ENCODE assay signal across 8 cellular contexts in the genomic region with DNA sequence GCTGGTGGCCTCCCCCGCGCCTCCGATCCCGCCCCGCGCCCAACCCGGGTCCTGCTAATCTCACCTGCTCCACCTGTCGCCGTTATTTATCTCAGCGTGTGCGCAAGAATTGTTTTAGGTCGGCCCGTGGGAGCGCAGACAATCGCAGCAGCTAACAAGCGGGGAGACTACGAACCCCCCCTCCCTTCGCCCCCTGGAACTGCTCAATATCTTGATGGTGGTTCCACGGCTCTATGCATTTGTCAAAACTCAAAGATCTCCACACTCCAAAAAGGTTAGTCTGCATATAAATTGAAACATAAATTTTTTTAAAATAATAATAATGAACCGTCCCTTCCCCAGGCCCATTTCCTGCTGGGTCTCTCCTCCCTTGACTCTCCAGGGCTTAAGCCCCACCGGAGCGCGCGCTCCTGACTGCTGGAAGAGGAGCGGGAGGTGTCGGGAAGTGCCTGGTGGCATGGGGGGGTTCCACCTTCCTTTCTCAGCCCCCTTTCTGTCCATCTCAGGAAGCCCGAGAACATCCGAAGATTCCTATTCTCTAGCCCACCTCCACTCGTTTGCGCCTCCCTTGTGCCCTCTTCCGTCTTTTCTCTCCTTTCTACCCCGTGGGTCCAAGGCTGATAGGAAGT. TPM values are rescaled to one million over a fixed set of nuclear protein-coding genes. Genes with fewer than 3 reads are reported as not detected.
DNase-seq lines count a peak whose midpoint lies in the region; ATAC-seq and TF ChIP-seq lines count a peak whose summit lies in the region.

No MANE protein-coding gene starts in this region.

- peaks cover 3% of the 10 kb centered on the region for H3F3A ChIP-seq in SK-N-SH (replicated peaks; ENCODE audit: insufficient read depth)

- 61% methylated on average over 25 of the region's 32 CpGs for WGBS in SK-N-SH (ENCODE audit: low lambda C conversion rate)

- H3K4me1 Mint-ChIP-seq in T-cell = peaks cover 28 to 41% (median 34%) of the 10 kb centered on the region in 3 donors
- H3K4me1 Mint-ChIP-seq in effector memory CD8-positive, alpha-beta T cell (ENCODE audit: low read depth in 2 of 2) = peaks cover 27 to 32% of the 10 kb centered on the region in 2 donors

- H3K4me1 ChIP-seq in SK-N-SH (ENCODE audit: control insufficient read depth in 1 of 2, insufficient read depth in 2 of 2, low read depth in 1 of 2, low read length in 1 of 2) (peaks cover 0 to 20% of the 10 kb centered on the region in 2 experiments; a peak in 2 of 4 replicates), parathyroid adenoma (peaks cover 17% of the 10 kb centered on the region)

- H3K9me3 ChIP-seq in SK-N-SH = no peaks in the 10 kb centered on the region
- no peaks in the 10 kb centered on the region for H3K9me3 ChIP-seq in parathyroid adenoma (ENCODE audit: control insufficient read depth, low read length)

- no peak for TF ChIP-seq EP300 in SK-N-SH (IDR thresholded peaks at IDR 0.05; ENCODE audit: borderline replicate concordance in 1 of 2, low read depth in 1 of 2, low read length in 1 of 2)

- no peaks in the 10 kb centered on the region for H3K36me3 Mint-ChIP-seq in T-cell
- peaks cover 42% of the 10 kb centered on the region for H3K36me3 Mint-ChIP-seq in effector memory CD8-positive, alpha-beta T cell (ENCODE audit: insufficient read depth)

- H3K9ac ChIP-seq in SK-N-SH (0 out of 2 replicates have a peak overlapping the region, but pooled peaks have one; percentile 26), parathyroid adenoma (no peak overlapping the region)

- TF ChIP-seq CTCF in SK-N-SH (IDR thresholded peaks at IDR 0.05) (no peak), parathyroid adenoma (IDR thresholded peaks at IDR 0.05) (peak; percentile 22)

- peak overlapping the region; percentile 55 to 89 for H3K27ac Mint-ChIP-seq in T-cell
- peak overlapping the region; percentile 98 to 100 for H3K27ac Mint-ChIP-seq in effector memory CD8-positive, alpha-beta T cell

- H3K27me3 Mint-ChIP-seq in T-cell = peaks cover 0 to 27% of the 10 kb centered on the region in 2 donors
- H3K27me3 Mint-ChIP-seq in effector memory CD8-positive, alpha-beta T cell = peaks cover 29 to 58% of the 10 kb centered on the region in 2 donors

- H2AFZ ChIP-seq in SK-N-SH (ENCODE audit: low read depth) = peak overlapping the region; percentile 96; the same call in 1 of the 2 replicates
- H2AFZ ChIP-seq in parathyroid adenoma = peak overlapping the region; percentile 98

- ATAC-seq in SK-N-SH treated with all-trans-retinoic acid at 6 μM for 48 hours (no peak), T-cell (replicated peaks in 1 of 4) (peak in 2 of 4 experiments; percentile 51 to 72)
- ATAC-seq in effector memory CD8-positive, alpha-beta T cell (replicated peaks) = no peak

- peaks cover 16% of the 10 kb centered on the region for H4K20me1 ChIP-seq in SK-N-SH (ENCODE audit: insufficient read depth)

- H3K27ac ChIP-seq in SK-N-SH (ENCODE audit: low read depth in 2 of 2, low read length in 1 of 2) (no peak overlapping the region), parathyroid adenoma (peak overlapping the region; percentile 77)

- H3K4me2 ChIP-seq in SK-N-SH (peak overlapping the region; percentile 98; the same call in 1 of the 2 replicates), parathyroid adenoma (ENCODE audit: low read length) (peak overlapping the region; percentile 93)

- no peaks in the 10 kb centered on the region for H3K9me3 Mint-ChIP-seq in T-cell
- H3K9me3 Mint-ChIP-seq in effector memory CD8-positive, alpha-beta T cell = no peaks in the 10 kb centered on the region

- no peaks in the 10 kb centered on the region for H3K9me2 ChIP-seq in SK-N-SH

- CTCF ChIA-PET in SK-N-SH (lab: Yijun Ruan, JAX) (interaction anchor here (0.8 to 1.0 kb wide), 4 partner anchors 83 to 872 kb away, joined by 3 to 5 read pairs (median 4); no protein-coding TSS in a partner anchor), T-cell (lab: Charles Lee) (no interaction called here)

- no peak for TF ChIP-seq RAD21 in SK-N-SH (IDR thresholded peaks at IDR 0.05; ENCODE audit: low read length)

- H3K79me2 ChIP-seq in SK-N-SH (ENCODE audit: insufficient read depth) (no peaks in the 10 kb centered on the region), parathyroid adenoma (no peaks in the 10 kb centered on the region)

- peak overlapping the region; percentile 90 to 97 (median 94) for H3K4me3 Mint-ChIP-seq in T-cell
- H3K4me3 Mint-ChIP-seq in effector memory CD8-positive, alpha-beta T cell = peak overlapping the region; percentile 96 to 97

- DNase-seq in SK-N-SH = no peak
- DNase-seq in T-cell = peak in 31 of 34 experiments; percentile 28 to 88 (median 67)
- no peak for DNase-seq in effector memory CD8-positive, alpha-beta T cell
- no peak for DNase-seq in NAMALWA (ENCODE audit: low spot score)
- DNase-seq in RKO (ENCODE audit: low spot score) = no peak
- no peak for DNase-seq in ecto neural progenitor cell (ENCODE audit: low spot score)

- H3K4me3 ChIP-seq in SK-N-SH (ENCODE audit: low read depth in 2 of 2, low read length in 1 of 2) (peak overlapping the region; percentile 69 to 89), parathyroid adenoma (ENCODE audit: low read depth, low read length) (peak overlapping the region; percentile 50)

- H3K27me3 ChIP-seq in SK-N-SH (ENCODE audit: insufficient read depth) (no peaks in the 10 kb centered on the region), parathyroid adenoma (ENCODE audit: control insufficient read depth, insufficient read depth, low read length) (no peaks in the 10 kb centered on the region)

- POLR2A ChIA-PET in SK-N-SH (lab: Yijun Ruan, JAX) = no interaction called here
- POLR2A ChIA-PET in T-cell (lab: Charles Lee) = no interaction called here

- no peaks in the 10 kb centered on the region for H3K36me3 ChIP-seq in SK-N-SH (replicated peaks in 1 of 2; ENCODE audit: control insufficient read depth in 1 of 2, insufficient read depth in 2 of 2, low read length in 1 of 2)
- no peaks in the 10 kb centered on the region for H3K36me3 ChIP-seq in parathyroid adenoma (ENCODE audit: control insufficient read depth, insufficient read depth, low read length)

TF ChIP-seq in SK-N-SH, 30 proteins besides CTCF, POLR2A, EP300 and RAD21:
- no peak for TF ChIP-seq ELF1 (IDR thresholded peaks at IDR 0.05)
- TF ChIP-seq GABPA (IDR thresholded peaks at IDR 0.05; ENCODE audit: low read depth) = no peak
- TF ChIP-seq MEF2A (IDR thresholded peaks at IDR 0.05; ENCODE audit: borderline replicate concordance, low read depth) = no peak
- no peak for TF ChIP-seq EZH2phosphoT487 (IDR thresholded peaks at IDR 0.05; ENCODE audit: borderline replicate concordance, low read depth)
- no peak for TF ChIP-seq YY1 (IDR thresholded peaks at IDR 0.05; ENCODE audit: low read depth)
- no peak for TF ChIP-seq JUND (IDR thresholded peaks at IDR 0.05)
- TF ChIP-seq, protein P1, sequence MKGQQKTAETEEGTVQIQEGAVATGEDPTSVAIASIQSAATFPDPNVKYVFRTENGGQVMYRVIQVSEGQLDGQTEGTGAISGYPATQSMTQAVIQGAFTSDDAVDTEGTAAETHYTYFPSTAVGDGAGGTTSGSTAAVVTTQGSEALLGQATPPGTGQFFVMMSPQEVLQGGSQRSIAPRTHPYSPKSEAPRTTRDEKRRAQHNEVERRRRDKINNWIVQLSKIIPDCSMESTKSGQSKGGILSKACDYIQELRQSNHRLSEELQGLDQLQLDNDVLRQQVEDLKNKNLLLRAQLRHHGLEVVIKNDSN (IDR thresholded peaks at IDR 0.05; ENCODE audit: borderline replicate concordance, low read depth) = no peak
- no peak for TF ChIP-seq TEAD4 (IDR thresholded peaks at IDR 0.05; ENCODE audit: borderline replicate concordance, insufficient read depth)
- no peak for TF ChIP-seq TAF1 (IDR thresholded peaks at IDR 0.05; ENCODE audit: borderline replicate concordance, low read depth, low read length)
- no peak for TF ChIP-seq POLR2AphosphoS5 (IDR thresholded peaks at IDR 0.05; ENCODE audit: low read depth, low read length)
- TF ChIP-seq CHD2 (IDR thresholded peaks at IDR 0.05; ENCODE audit: low read length, partially characterized antibody) = no peak

TF ChIP-seq in SK-N-SH treated with all-trans-retinoic acid at 6 μM for 48 hours, 23 proteins besides CTCF, POLR2A, EP300 and RAD21:
- TF ChIP-seq OSR1 (CRISPR knock-in tag; IDR thresholded peaks at IDR 0.05) (no peak), ZFP3 (CRISPR knock-in tag; IDR thresholded peaks at IDR 0.05) (no peak), TOX (CRISPR knock-in tag; IDR thresholded peaks at IDR 0.05; ENCODE audit: borderline replicate concordance) (no peak), TCF4 (CRISPR knock-in tag; IDR thresholded peaks at IDR 0.05; ENCODE audit: borderline replicate concordance) (no peak), ZNF565 (CRISPR knock-in tag; conservative IDR thresholded peaks at IDR 0.05; ENCODE audit: low read depth) (no peak)

RNA-seq across cellular contexts. Expression of gene MDGA1, which starts 1.6 kb away (rescaled TPM):
- 4.4 and 5.1 TPM in 2 replicates for polyA plus RNA-seq in SK-N-SH (2012; rRNA removed)
- polyA plus RNA-seq in SK-N-SH (2012; cell fraction: cytosol; rRNA removed) = 1.5 and 2.0 TPM in 2 replicates
- 9.9 and 16.9 TPM in 2 replicates for polyA plus RNA-seq in SK-N-SH (2012; cell fraction: nucleus; rRNA removed)
- total RNA-seq in T-cell = 10 to 100 TPM in 3 of 5 donors, 1 to 10 TPM in 1, under 1 TPM in 1; 0.37 to 35.3 (median 13.0) TPM

Comparison
In these comparisons a context has a peak if more than half of its experiments do, and no peak if none do; other contexts are left out.
1. DNase-seq: peak in T-cell (31 of 34); none in SK-N-SH (single experiment), effector memory CD8-positive, alpha-beta T cell (0 of 3), NAMALWA (single experiment), RKO (single experiment) and ecto neural progenitor cell (single experiment).